Comparison of ENCODE assay signal across 15 cellular contexts in the genomic region with DNA sequence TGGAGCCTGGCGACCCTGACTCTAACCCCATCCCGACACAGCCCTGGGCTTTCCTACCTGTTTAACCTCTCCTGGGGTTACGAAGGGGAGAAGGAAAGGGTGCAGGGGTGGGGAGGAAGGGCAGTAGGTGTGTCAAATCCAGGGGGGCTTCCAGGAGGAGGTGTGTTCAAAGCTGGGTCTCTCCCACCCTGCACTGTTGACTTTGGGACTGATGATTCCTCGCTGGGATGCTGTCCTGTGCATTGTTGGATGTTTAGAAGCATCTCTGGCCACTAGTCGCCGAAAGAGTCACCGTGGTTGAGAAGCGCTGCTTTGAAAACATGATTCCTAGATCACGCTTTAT. TPM values are rescaled to one million over a fixed set of nuclear protein-coding genes. Genes with fewer than 3 reads are reported as not detected.
A peak's percentile ranks its signal among the peaks of the same experiment; 100 is the strongest.
DNase-seq lines count a peak whose midpoint lies in the region; ATAC-seq, FAIRE-seq and TF ChIP-seq lines count a peak whose summit lies in the region.
"Had no signal": no experiment of that assay in that cellular context is flagged by ENCODE, and none has a peak within 500 bp of the region (broad histone marks: within the 10 kb centered on the region; RNA-seq: fewer than 3 reads in every experiment).

No MANE protein-coding gene starts in this region.

- FAIRE-seq in pancreas (lab: Jason Lieb, UNC) (no peak), urothelium cell line (lab: Jason Lieb, UNC) (no peak)
- FAIRE-seq: bronchial epithelial cell had no signal

- POLR2A ChIA-PET in CD8-positive, alpha-beta T cell (lab: Charles Lee): interaction anchor here (1.0 to 1.6 kb wide), 3 partner anchors 14 to 25 kb away, joined by 3 to 7 read pairs (median 3); a partner anchor contains a TSS

- no peaks in the 10 kb centered on the region for H3K36me3 Mint-ChIP-seq in CD8-positive, alpha-beta T cell
- H3K36me3 Mint-ChIP-seq in activated T-helper 2 cell treated with anti-CD3 and anti-CD28 coated beads, Interferon-gamma antibody, Interleukin-2, Interleukin-4, amounts not matched to agents 10 μg/mL and 5 μg/mL and 100 μg/mL, durations not matched to agents 14 hours and 24 hours and 36 hours (ENCODE audit: low read depth): no peaks in the 10 kb centered on the region
- H3K36me3 Mint-ChIP-seq in naive B cell: no peaks in the 10 kb centered on the region

- no peaks in the 10 kb centered on the region for H3K27me3 Mint-ChIP-seq in CD8-positive, alpha-beta T cell (ENCODE audit: low read depth)
- H3K27me3 Mint-ChIP-seq in activated T-helper 2 cell treated with anti-CD3 and anti-CD28 coated beads, Interferon-gamma antibody, Interleukin-2, Interleukin-4, amounts not matched to agents 10 μg/mL and 5 μg/mL and 100 μg/mL, durations not matched to agents 14 hours and 24 hours and 36 hours (ENCODE audit: low read depth): peaks cover 12% of the 10 kb centered on the region
- no peaks in the 10 kb centered on the region for H3K27me3 Mint-ChIP-seq in naive B cell

- TF ChIP-seq CTCF in CD8-positive, alpha-beta T cell (IDR thresholded peaks at IDR 0.05): no peak
- no peak for TF ChIP-seq CTCF in pancreas (IDR thresholded peaks at IDR 0.05)

- ATAC-seq in CD8-positive, alpha-beta T cell: no peak
- ATAC-seq in naive B cell (ENCODE audit: low read depth in 2 of 2): no peak
- ATAC-seq in pancreas: no peak
- ATAC-seq in GM18858 (IDR thresholded peaks at IDR 0.05; ENCODE audit: unreplicated experiment): no peak

- peak overlapping the region; percentile 66 for H3K27ac ChIP-seq in BLaER1
- H3K27ac ChIP-seq in CD8-positive, alpha-beta T cell (ENCODE audit: low read depth, low read length): peak overlapping the region; percentile 43
- peak overlapping the region in 1 of 4 donors; percentile 39 for H3K27ac ChIP-seq in pancreas

- H3K4me3 Mint-ChIP-seq in CD8-positive, alpha-beta T cell: peak overlapping the region; percentile 80
- H3K4me3 Mint-ChIP-seq in activated T-helper 2 cell treated with anti-CD3 and anti-CD28 coated beads, Interferon-gamma antibody, Interleukin-2, Interleukin-4, amounts not matched to agents 10 μg/mL and 5 μg/mL and 100 μg/mL, durations not matched to agents 14 hours and 24 hours and 36 hours (ENCODE audit: low read depth): peak overlapping the region; percentile 31
- H3K4me3 Mint-ChIP-seq in naive B cell: peak overlapping the region; percentile 41 to 92 (median 88)
- H3K4me3 Mint-ChIP-seq: H9, neural crest cell had no signal

- DNase-seq in CD8-positive, alpha-beta T cell: no peak
- no peak for DNase-seq in activated T-helper 2 cell treated with anti-CD3 and anti-CD28 coated beads, Interferon-gamma antibody, Interleukin-2, Interleukin-4, amounts not matched to agents 10 μg/mL and 5 μg/mL and 100 μg/mL, durations not matched to agents 14 hours and 24 hours and 36 hours (ENCODE audit: low spot score)
- DNase-seq in naive B cell (no peak), pancreas (no peak), urothelium cell line (ENCODE audit: low spot score) (no peak), NCI-H187 (lab: John Stamatoyannopoulos, UW) (no peak)
- DNase-seq: DND-41, H9, NCI-H748 treated with DMSO at 0.1 percent for 48 hours had no signal

- 0 out of 2 replicates have a peak overlapping the region, but pooled peaks have one; percentile 38 for H3K9ac ChIP-seq in BLaER1

- no peaks in the 10 kb centered on the region for H3K27me3 ChIP-seq in BLaER1
- no peaks in the 10 kb centered on the region for H3K27me3 ChIP-seq in CD8-positive, alpha-beta T cell (ENCODE audit: insufficient read depth, low read length)
- no peaks in the 10 kb centered on the region for H3K27me3 ChIP-seq in pancreas
- H3K27me3 ChIP-seq: right atrium auricular region had no signal

- 62 to 74% methylated on average over 9 of the region's 9 CpGs for WGBS in pancreas, 2 donors

- CTCF ChIA-PET in CD8-positive, alpha-beta T cell (lab: Charles Lee): interaction anchor here (0.9 to 2.0 kb wide), 4 partner anchors 25 to 138 kb away, joined by 5 to 9 read pairs (median 5); a partner anchor contains a TSS

- H3K9me3 Mint-ChIP-seq in CD8-positive, alpha-beta T cell: no peaks in the 10 kb centered on the region
- H3K9me3 Mint-ChIP-seq in activated T-helper 2 cell treated with anti-CD3 and anti-CD28 coated beads, Interferon-gamma antibody, Interleukin-2, Interleukin-4, amounts not matched to agents 10 μg/mL and 5 μg/mL and 100 μg/mL, durations not matched to agents 14 hours and 24 hours and 36 hours: no peaks in the 10 kb centered on the region
- H3K9me3 Mint-ChIP-seq in naive B cell: peaks cover 0 to 1% (median 0%) of the 10 kb centered on the region in 7 donors
- H3K9me3 Mint-ChIP-seq: H9, neural crest cell had no signal

- H3K4me3 ChIP-seq in BLaER1 (0 out of 2 replicates have a peak overlapping the region, but pooled peaks have one; percentile 3), pancreas (no peak overlapping the region)
- peak overlapping the region; percentile 49 for H3K4me3 ChIP-seq in CD8-positive, alpha-beta T cell (ENCODE audit: low read depth, low read length)
- H3K4me3 ChIP-seq: right atrium auricular region had no signal

- H4K20me1 ChIP-seq in BLaER1: no peaks in the 10 kb centered on the region

- H3K4me1 Mint-ChIP-seq in CD8-positive, alpha-beta T cell (ENCODE audit: low read depth): peaks cover 53% of the 10 kb centered on the region
- peaks cover 20% of the 10 kb centered on the region for H3K4me1 Mint-ChIP-seq in activated T-helper 2 cell treated with anti-CD3 and anti-CD28 coated beads, Interferon-gamma antibody, Interleukin-2, Interleukin-4, amounts not matched to agents 10 μg/mL and 5 μg/mL and 100 μg/mL, durations not matched to agents 14 hours and 24 hours and 36 hours (ENCODE audit: low read depth)
- H3K4me1 Mint-ChIP-seq in naive B cell: peaks cover 0 to 94% (median 80%) of the 10 kb centered on the region in 3 donors
- H3K4me1 Mint-ChIP-seq: neural crest cell had no signal

- peak overlapping the region; percentile 98 for H3K27ac Mint-ChIP-seq in CD8-positive, alpha-beta T cell
- peak overlapping the region; percentile 63 for H3K27ac Mint-ChIP-seq in activated T-helper 2 cell treated with anti-CD3 and anti-CD28 coated beads, Interferon-gamma antibody, Interleukin-2, Interleukin-4, amounts not matched to agents 10 μg/mL and 5 μg/mL and 100 μg/mL, durations not matched to agents 14 hours and 24 hours and 36 hours
- peak overlapping the region; percentile 99 to 100 (median 100) for H3K27ac Mint-ChIP-seq in naive B cell

- no peaks in the 10 kb centered on the region for H3K36me3 ChIP-seq in BLaER1
- H3K36me3 ChIP-seq in CD8-positive, alpha-beta T cell (ENCODE audit: insufficient read depth, low read length): no peaks in the 10 kb centered on the region
- H3K36me3 ChIP-seq in pancreas: no peaks in the 10 kb centered on the region
- H3K36me3 ChIP-seq: right atrium auricular region had no signal

- H3K4me1 ChIP-seq in BLaER1: peaks cover 93% of the 10 kb centered on the region
- H3K4me1 ChIP-seq in CD8-positive, alpha-beta T cell (ENCODE audit: insufficient read depth, low read length): peaks cover 39% of the 10 kb centered on the region
- no peaks in the 10 kb centered on the region for H3K4me1 ChIP-seq in pancreas
- H3K4me1 ChIP-seq: right atrium auricular region had no signal

- intact Hi-C loops in CD8-positive, alpha-beta T cell (cut with DNase I, micrococcal nuclease): no loop called here
- intact Hi-C loops in activated T-helper 2 cell treated with anti-CD3 and anti-CD28 coated beads, Interferon-gamma antibody, Interleukin-2, Interleukin-4, amounts not matched to agents 10 μg/mL and 5 μg/mL and 100 μg/mL, durations not matched to agents 14 hours and 24 hours and 36 hours (cut with micrococcal nuclease): no loop called here
- intact Hi-C loops in pancreas (cut with DNase I): no loop called here

- peak overlapping the region; percentile 88 for H3K4me2 ChIP-seq in BLaER1

- H3K9me3 ChIP-seq in BLaER1: no peaks in the 10 kb centered on the region
- H3K9me3 ChIP-seq in CD8-positive, alpha-beta T cell (ENCODE audit: low read length): no peaks in the 10 kb centered on the region
- no peaks in the 10 kb centered on the region for H3K9me3 ChIP-seq in pancreas
- H3K9me3 ChIP-seq: right atrium auricular region had no signal

RNA-seq across cellular contexts. Expression of a gene that starts 4.2 kb away (rescaled TPM):
- total RNA-seq in CD8-positive, alpha-beta T cell: 1 to 10 TPM; 2.3 to 3.9 TPM
- total RNA-seq in activated T-helper 2 cell treated with anti-CD3 and anti-CD28 coated beads, Interferon-gamma antibody, Interleukin-2, Interleukin-4, amounts not matched to agents 10 μg/mL and 5 μg/mL and 100 μg/mL, durations not matched to agents 14 hours and 24 hours and 36 hours: 0.46 and 0.99 TPM in 2 replicates
- 100 to 1,000 TPM; 613 to 938 (median 691) TPM for polyA plus RNA-seq in naive B cell (ENCODE audit: low read depth in 6 of 6)
- total RNA-seq in pancreas: under 1 TPM in 2 of 6 donors, not detected in 4; 0.19 to 0.51 TPM
- polyA plus RNA-seq in pancreas: under 1 TPM in 1 of 2 donors, not detected in 1; 0.08 TPM
- total RNA-seq: bronchial epithelial cell, H9, neural crest cell, right atrium auricular region had no signal

RNA-seq across cellular contexts. Expression of a gene that starts 25.5 kb away (rescaled TPM):
- 10 to 100 TPM; 32.4 to 39.5 TPM for total RNA-seq in CD8-positive, alpha-beta T cell
- total RNA-seq in activated T-helper 2 cell treated with anti-CD3 and anti-CD28 coated beads, Interferon-gamma antibody, Interleukin-2, Interleukin-4, amounts not matched to agents 10 μg/mL and 5 μg/mL and 100 μg/mL, durations not matched to agents 14 hours and 24 hours and 36 hours: 88.9 and 92.4 TPM in 2 replicates
- polyA plus RNA-seq in naive B cell (ENCODE audit: low read depth in 6 of 6): 100 to 1,000 TPM; 171 to 260 (median 224) TPM
- total RNA-seq in pancreas: 10 to 100 TPM; 26.7 to 49.8 (median 38.3) TPM
- polyA plus RNA-seq in pancreas: 10 to 100 TPM; 53.0 to 89.9 TPM

RNA-seq across cellular contexts. Expression of a gene that starts 25.8 kb away (rescaled TPM):
- not detected for total RNA-seq in CD8-positive, alpha-beta T cell
- total RNA-seq in activated T-helper 2 cell treated with anti-CD3 and anti-CD28 coated beads, Interferon-gamma antibody, Interleukin-2, Interleukin-4, amounts not matched to agents 10 μg/mL and 5 μg/mL and 100 μg/mL, durations not matched to agents 14 hours and 24 hours and 36 hours: not detected in 2 replicates
- polyA plus RNA-seq in naive B cell (ENCODE audit: low read depth in 6 of 6): 1 to 10 TPM; 1.4 to 3.2 (median 1.8) TPM
- total RNA-seq in pancreas: 1 to 10 TPM in 1 of 6 donors, under 1 TPM in 2, not detected in 3; 0.16 to 1.1 (median 0.90) TPM
- polyA plus RNA-seq in pancreas: under 1 TPM; 0.09 to 0.68 TPM
- total RNA-seq: bronchial epithelial cell, H9, neural crest cell had no signal

RNA-seq across cellular contexts. Expression of a gene that starts 29.3 kb away (rescaled TPM):
- total RNA-seq in CD8-positive, alpha-beta T cell: 1 to 10 TPM; 1.1 to 1.5 TPM
- total RNA-seq in activated T-helper 2 cell treated with anti-CD3 and anti-CD28 coated beads, Interferon-gamma antibody, Interleukin-2, Interleukin-4, amounts not matched to agents 10 μg/mL and 5 μg/mL and 100 μg/mL, durations not matched to agents 14 hours and 24 hours and 36 hours: not detected in 2 replicates
- polyA plus RNA-seq in naive B cell (ENCODE audit: low read depth in 6 of 6) (under 1 TPM in 2 of 6 donors, not detected in 4; 0.39 to 0.58 TPM), pancreas (under 1 TPM; 0.19 to 0.28 TPM)
- 1 to 10 TPM in 1 of 6 donors, under 1 TPM in 3, not detected in 2; 0.16 to 1.5 (median 0.67) TPM for total RNA-seq in pancreas
- total RNA-seq: bronchial epithelial cell, H9, neural crest cell had no signal

RNA-seq across cellular contexts. Expression of a gene that starts 37.3 kb away (rescaled TPM):
- not detected for total RNA-seq in CD8-positive, alpha-beta T cell
- not detected in 2 replicates for total RNA-seq in activated T-helper 2 cell treated with anti-CD3 and anti-CD28 coated beads, Interferon-gamma antibody, Interleukin-2, Interleukin-4, amounts not matched to agents 10 μg/mL and 5 μg/mL and 100 μg/mL, durations not matched to agents 14 hours and 24 hours and 36 hours
- polyA plus RNA-seq in naive B cell (ENCODE audit: low read depth in 6 of 6): not detected
- total RNA-seq in pancreas: not detected
- 1 to 10 TPM; 2.2 to 5.9 TPM for polyA plus RNA-seq in pancreas
- total RNA-seq: bronchial epithelial cell, H9, left lobe of liver, neural crest cell, right atrium auricular region had no signal

Comparison
In these comparisons a context has a peak if more than half of its experiments do, and no peak if none do; other contexts are left out.
1. H3K4me3 ChIP-seq: peak in BLaER1 (single experiment) and CD8-positive, alpha-beta T cell (single experiment); none in pancreas (0 of 4).
2. H3K4me3 Mint-ChIP-seq: peak in every context shown above with its lines; median percentile 88 in naive B cell; 80 in CD8-positive, alpha-beta T cell; 31 in activated T-helper 2 cell treated with anti-CD3 and anti-CD28 coated beads, Interferon-gamma antibody, Interleukin-2, Interleukin-4, amounts not matched to agents 10 μg/mL and 5 μg/mL and 100 μg/mL, durations not matched to agents 14 hours and 24 hours and 36 hours.
3. Peak in every context shown above with its lines, with median percentiles within 50 percentile points of each other: H3K27ac Mint-ChIP-seq.